In the genomic region with DNA sequence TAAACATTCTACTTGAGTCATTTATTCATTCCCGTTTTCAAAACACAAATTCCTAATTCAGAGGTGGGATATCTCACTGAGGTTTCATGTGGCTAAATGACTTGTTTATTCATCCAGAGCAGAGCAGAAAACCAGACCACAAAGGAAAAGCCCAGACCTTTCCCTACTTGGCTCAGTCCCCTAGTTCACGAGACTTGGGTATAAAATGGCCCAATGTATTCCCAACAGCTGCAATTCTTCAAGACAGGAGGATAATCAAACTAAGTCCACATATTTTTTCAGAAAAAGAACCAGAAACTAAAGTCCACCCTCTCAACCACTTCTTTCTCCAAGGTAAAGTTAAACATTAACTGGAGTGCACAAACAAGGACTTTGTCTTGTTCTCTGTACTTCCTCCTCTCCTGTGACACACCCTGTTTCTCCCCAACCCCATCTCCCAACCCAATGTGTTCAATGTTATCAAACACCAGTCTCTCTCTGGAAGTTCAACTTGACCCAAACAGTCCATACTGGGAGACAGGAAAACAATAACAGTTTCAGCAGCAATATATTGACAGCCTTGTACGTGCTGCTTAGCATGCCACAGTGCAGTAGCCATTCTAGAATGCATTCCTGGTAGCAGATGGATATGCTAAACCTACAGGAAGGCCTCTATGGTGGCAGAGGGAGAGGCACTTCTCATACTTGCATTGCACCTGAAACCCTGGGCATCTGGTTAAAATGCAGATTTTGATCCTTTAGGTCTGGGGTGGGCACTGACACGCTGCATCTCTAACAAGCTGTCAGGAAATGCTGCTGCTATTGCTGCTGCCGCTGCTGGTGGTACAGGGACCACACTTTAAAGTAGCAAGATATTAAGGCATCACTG, we compare ENCODE assay signal across 9 cellular contexts.
DNase-seq lines count a peak whose midpoint lies in the region; ATAC-seq and TF ChIP-seq lines count a peak whose summit lies in the region.
"Had no signal": no experiment of that assay in that cellular context is flagged by ENCODE, and none has a peak within 500 bp of the region (broad histone marks: within the 10 kb centered on the region; RNA-seq: fewer than 3 reads in every experiment).

No MANE protein-coding gene starts in this region.

- DNase-seq in COLO668 (lab: John Stamatoyannopoulos, UW; ENCODE audit: unreplicated experiment): peak; percentile 50
- DNase-seq in kidney tubule cell (ENCODE audit: low spot score): peak; percentile 80
- no peak for DNase-seq in activated T-cell treated with anti-CD3 and anti-CD28 coated beads for 4 hours
- no peak for DNase-seq in NCI-H1417 treated with DMSO at 0.1 percent for 48 hours (lab: John Stamatoyannopoulos, UW)
- no peak for DNase-seq in cerebellar nuclear complex (lab: John Stamatoyannopoulos, UW)
- no peak for DNase-seq in HEK293T (ENCODE audit: extremely low spot score)

- no peaks in the 10 kb centered on the region for H4K20me1 ChIP-seq in Loucy (ENCODE audit: insufficient read depth, low read length, poor library complexity, severe bottlenecking)

- H3K9me3 ChIP-seq in Loucy (ENCODE audit: insufficient read depth, low read depth, low read length): no peaks in the 10 kb centered on the region; the same call in 1 of the 2 replicates

- H3K9ac ChIP-seq in Loucy (ENCODE audit: low read depth, low read length, poor library complexity, severe bottlenecking): no peak overlapping the region
- H3K9ac ChIP-seq: parathyroid adenoma had no signal

- H3K27me3 ChIP-seq in Loucy (ENCODE audit: insufficient read depth, low read length, poor library complexity, severe bottlenecking): no peaks in the 10 kb centered on the region

- peak overlapping the region; percentile 38; the same call in 1 of the 2 replicates for H2AFZ ChIP-seq in Loucy (ENCODE audit: low read length)
- H2AFZ ChIP-seq: parathyroid adenoma had no signal

- peak; percentile 66 for ATAC-seq in GM21515 (IDR thresholded peaks at IDR 0.05; ENCODE audit: unreplicated experiment)

- no peaks in the 10 kb centered on the region for H3F3A ChIP-seq in Loucy (ENCODE audit: low read depth)

- TF ChIP-seq CTCF in Loucy (conservative IDR thresholded peaks at IDR 0.05; ENCODE audit: low read length): no peak

- no peaks in the 10 kb centered on the region for H3K9me2 ChIP-seq in Loucy (replicated peaks; ENCODE audit: low read depth, low read length)

- no peak overlapping the region for H3K4me3 ChIP-seq in Loucy (ENCODE audit: low read length, poor library complexity, severe bottlenecking)

- no peaks in the 10 kb centered on the region for H3K4me1 ChIP-seq in Loucy (ENCODE audit: insufficient read depth, low read length, poor library complexity, severe bottlenecking)
- H3K4me1 ChIP-seq: parathyroid adenoma had no signal

- H3K4me2 ChIP-seq in Loucy (ENCODE audit: low read depth, low read length, poor library complexity, severe bottlenecking): no peak overlapping the region

- POLR2A ChIA-PET in HEK293T (lab: Yijun Ruan, JAX): no interaction called here

- H3K36me3 ChIP-seq in Loucy (ENCODE audit: insufficient read depth, low read length): no peaks in the 10 kb centered on the region

- H3K79me2 ChIP-seq in Loucy (ENCODE audit: insufficient read depth, low read length): no peaks in the 10 kb centered on the region
- H3K79me2 ChIP-seq: parathyroid adenoma had no signal

- CTCF ChIA-PET in HEK293T (lab: Yijun Ruan, JAX): no interaction called here

TF ChIP-seq in HEK293T, 16 proteins besides CTCF, POLR2A, EP300 and RAD21:
- TF ChIP-seq FOXA1 (IDR thresholded peaks at IDR 0.05) (no peak), NFRKB (IDR thresholded peaks at IDR 0.05) (no peak), FOXK2 (IDR thresholded peaks at IDR 0.05) (no peak), CTBP1 (IDR thresholded peaks at IDR 0.05; ENCODE audit: borderline replicate concordance) (no peak), ELF4 (IDR thresholded peaks at IDR 0.05) (no peak), BHLHE40 (IDR thresholded peaks at IDR 0.05; ENCODE audit: borderline replicate concordance) (no peak), SP1 (IDR thresholded peaks at IDR 0.05) (no peak), HDGF (IDR thresholded peaks at IDR 0.05; ENCODE audit: borderline replicate concordance) (no peak), ZNF384 (IDR thresholded peaks at IDR 0.05) (no peak), ARNT (IDR thresholded peaks at IDR 0.05) (no peak), L3MBTL2 (conservative IDR thresholded peaks at IDR 0.05) (no peak), TARDBP (IDR thresholded peaks at IDR 0.05) (no peak), SUZ12 (IDR thresholded peaks at IDR 0.05) (no peak), FOXM1 (IDR thresholded peaks at IDR 0.05; ENCODE audit: borderline replicate concordance) (no peak), LEF1 (IDR thresholded peaks at IDR 0.05; ENCODE audit: borderline replicate concordance) (no peak)
- TF ChIP-seq, protein P1, sequence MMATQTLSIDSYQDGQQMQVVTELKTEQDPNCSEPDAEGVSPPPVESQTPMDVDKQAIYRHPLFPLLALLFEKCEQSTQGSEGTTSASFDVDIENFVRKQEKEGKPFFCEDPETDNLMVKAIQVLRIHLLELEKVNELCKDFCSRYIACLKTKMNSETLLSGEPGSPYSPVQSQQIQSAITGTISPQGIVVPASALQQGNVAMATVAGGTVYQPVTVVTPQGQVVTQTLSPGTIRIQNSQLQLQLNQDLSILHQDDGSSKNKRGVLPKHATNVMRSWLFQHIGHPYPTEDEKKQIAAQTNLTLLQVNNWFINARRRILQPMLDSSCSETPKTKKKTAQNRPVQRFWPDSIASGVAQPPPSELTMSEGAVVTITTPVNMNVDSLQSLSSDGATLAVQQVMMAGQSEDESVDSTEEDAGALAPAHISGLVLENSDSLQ (IDR thresholded peaks at IDR 0.05): no peak
TF ChIP-seq in HEK293T: peak in this region for 0.

Comparison
In these comparisons a context has a peak if more than half of its experiments do, and no peak if none do; other contexts are left out.
1. DNase-seq: peak in COLO668 (single experiment) and kidney tubule cell (single experiment); none in activated T-cell treated with anti-CD3 and anti-CD28 coated beads for 4 hours (single experiment), NCI-H1417 treated with DMSO at 0.1 percent for 48 hours (single experiment), cerebellar nuclear complex (0 of 2) and HEK293T (single experiment).